25 cellular contexts compared by ENCODE assay signal in genomic region chr2:158743899-158744298, GRCh38. TPM values are rescaled to one million over a fixed set of nuclear protein-coding genes. Genes with fewer than 3 reads are reported as not detected.
"Had no signal": no experiment of that assay in that cellular context is flagged by ENCODE, and none has a peak within 500 bp of the region (broad histone marks: within the 10 kb centered on the region; RNA-seq: fewer than 3 reads in every experiment).

No MANE protein-coding gene starts in this region.

- H3K4me1 ChIP-seq: gastroesophageal sphincter, parathyroid adenoma, right lobe of liver had no signal

- H3K27me3 ChIP-seq: right lobe of liver, upper lobe of left lung had no signal

- H3K36me3 ChIP-seq: esophagus muscularis mucosa, gastroesophageal sphincter, right lobe of liver, upper lobe of left lung had no signal

- DNase-seq: activated B cell treated with CpG ODN at 0.5 μM for 24 hours; activated CD4-positive, alpha-beta memory T cell treated with anti-CD3 and anti-CD28 coated beads for 36 hours; activated CD4-positive, alpha-beta T cell treated with anti-CD3 and anti-CD28 coated beads for 36 hours; activated naive CD4-positive, alpha-beta T cell treated with Interleukin-2 at 50 U/mL for 16 hours; activated naive CD8-positive, alpha-beta T cell treated with anti-CD3 and anti-CD28 coated beads for 36 hours; activated T-cell treated with anti-CD3 and anti-CD28 coated beads, Interleukin-2, amount 50 U/mL, for 48 hours; amniotic stem cell; cerebellar nuclear complex; head of caudate nucleus; nephron progenitor cell; right lobe of liver; stimulated activated CD4-positive, alpha-beta T cell treated with anti-CD3 and anti-CD28 coated beads, Interleukin-2, amount 100 ng/mL, for 24 hours; stimulated activated CD8-positive, alpha-beta memory T cell treated with anti-CD3 and anti-CD28 coated beads, Interleukin-4, amount 100 ng/mL, for 48 hours; stimulated activated naive B cell treated with anti-CD40 and anti-IgM and Interleukin-4, amounts not matched to agents 10 μg/mL and 1 μg/mL and 100 μg/mL, for 72 hours; T1000; upper lobe of left lung had no signal

- H3K4me3 ChIP-seq: coronary artery, esophagus muscularis mucosa, gastroesophageal sphincter, right lobe of liver, skin epidermis, upper lobe of left lung had no signal

- H3K79me2 ChIP-seq: parathyroid adenoma had no signal

- H3K27ac ChIP-seq: coronary artery, esophagus muscularis mucosa, gastroesophageal sphincter, parathyroid adenoma, right lobe of liver, upper lobe of left lung had no signal

- H3K9ac ChIP-seq: parathyroid adenoma had no signal

RNA-seq across cellular contexts. Expression of gene DAPL1, which starts 51.2 kb away (rescaled TPM):
- total RNA-seq: activated B cell treated with CpG ODN at 0.5 μM for 24 hours; activated CD4-positive, alpha-beta memory T cell treated with anti-CD3 and anti-CD28 coated beads for 36 hours; activated CD4-positive, alpha-beta T cell treated with anti-CD3 and anti-CD28 coated beads for 36 hours; activated naive CD8-positive, alpha-beta T cell treated with anti-CD3 and anti-CD28 coated beads for 36 hours; bronchial epithelial cell; esophagus muscularis mucosa; liver; mononuclear cell; myocyte; right lobe of liver had no signal
